33 cellular contexts compared by ENCODE assay signal in genomic region chr9:130508218-130508617, GRCh38.
DNase-seq lines count a peak whose midpoint lies in the region; ATAC-seq, FAIRE-seq and TF ChIP-seq lines count a peak whose summit lies in the region.
"Had no signal": no experiment of that assay in that cellular context is flagged by ENCODE, and none has a peak within 500 bp of the region (broad histone marks: within the 10 kb centered on the region; RNA-seq: fewer than 3 reads in every experiment).

No MANE protein-coding gene starts in this region.

- peaks cover 2% of the 10 kb centered on the region for H3K9me3 Mint-ChIP-seq in neural crest cell

- H3K4me3 Mint-ChIP-seq in neural crest cell, result no peak overlapping the region
- H3K4me3 Mint-ChIP-seq: B cell; CD14-positive monocyte; CD4-positive, alpha-beta memory T cell; CD4-positive, alpha-beta T cell; CD8-positive, alpha-beta memory T cell; CD8-positive, alpha-beta T cell had no signal

- H3K4me1 ChIP-seq in K562 (replicated peaks in 1 of 2; ENCODE audit: control insufficient read depth in 2 of 2, insufficient read depth in 2 of 2, low read length in 2 of 2), result peaks cover 0 to 3% of the 10 kb centered on the region in 2 experiments; a peak in 1 of 5 replicates
- H3K4me1 ChIP-seq: A549; BE2C; BLaER1; BLaER1 treated with 17β-estradiol and CSF1 and Interleukin-3, amounts not matched to agents 10 nM and 100 nM; Caco-2 had no signal

- no peak overlapping the region for H3K4me3 ChIP-seq in K562
- H3K4me3 ChIP-seq: A549; BLaER1; BLaER1 treated with 17β-estradiol and CSF1 and Interleukin-3, amounts not matched to agents 10 nM and 100 nM had no signal

- TF ChIP-seq CTCF in K562 (IDR thresholded peaks at IDR 0.05 in 2 of 3, conservative IDR thresholded peaks at IDR 0.05 in 1 of 3; ENCODE audit: insufficient read depth in 2 of 3, low read depth in 1 of 3, low read length in 3 of 3) (no peak), neural crest cell (conservative IDR thresholded peaks at IDR 0.05) (no peak)

- TF ChIP-seq POLR2A in K562 (conservative IDR thresholded peaks at IDR 0.05), result no peak

- FAIRE-seq in K562 (lab: Jason Lieb, UNC), result no peak
- FAIRE-seq: A204.1, A549, D721Med had no signal

- POLR2A ChIA-PET in K562 (lab: Yijun Ruan, JAX), result interaction anchor here (0.6 kb wide), 1 partner anchor 92 kb away, joined by 4 read pairs; no protein-coding TSS in a partner anchor

- no TSS peak for BruUV-seq in K562 (replicated peaks; lab: Mats Ljungman, UMichigan)

- H2AFZ ChIP-seq in K562 (ENCODE audit: low read depth, low read length), result no peak overlapping the region

- no peak for TF ChIP-seq EP300 in K562 (IDR thresholded peaks at IDR 0.05; ENCODE audit: low read length)

- WGBS in K562 (ENCODE audit: insufficient coverage, low coverage, missing lambda C conversion rate), result 39% methylated on average over 2 of the region's 2 CpGs

- no peaks in the 10 kb centered on the region for H3K9me1 ChIP-seq in K562 (ENCODE audit: control insufficient read depth, insufficient read depth, low read length)

- no peaks in the 10 kb centered on the region for H3K36me3 Mint-ChIP-seq in neural crest cell (ENCODE audit: low read depth)
- H3K36me3 Mint-ChIP-seq: CD14-positive monocyte; CD4-positive, CD25-positive, alpha-beta regulatory T cell; CD8-positive, alpha-beta T cell had no signal

- no peak for ATAC-seq in K562
- ATAC-seq: A549; CD8-positive, alpha-beta T cell had no signal

- H3K36me3 ChIP-seq in K562 (ENCODE audit: control insufficient read depth, insufficient read depth, low read length), result no peaks in the 10 kb centered on the region
- H3K36me3 ChIP-seq: BE2C; BLaER1; BLaER1 treated with 17β-estradiol and CSF1 and Interleukin-3, amounts not matched to agents 10 nM and 100 nM had no signal

- peak overlapping the region; percentile 27 for H3K27ac Mint-ChIP-seq in neural crest cell (ENCODE audit: unreplicated experiment)
- H3K27ac Mint-ChIP-seq: B cell; CD14-positive monocyte; CD4-positive, alpha-beta memory T cell; CD4-positive, alpha-beta T cell; CD4-positive, CD25-positive, alpha-beta regulatory T cell; CD8-positive, alpha-beta memory T cell; CD8-positive, alpha-beta T cell had no signal

- no peaks in the 10 kb centered on the region for H4K20me1 ChIP-seq in K562 (replicated peaks; ENCODE audit: control insufficient read depth, insufficient read depth, low read length)
- H4K20me1 ChIP-seq: BLaER1; BLaER1 treated with 17β-estradiol and CSF1 and Interleukin-3, amounts not matched to agents 10 nM and 100 nM had no signal

- H3K4me1 Mint-ChIP-seq in neural crest cell, result no peaks in the 10 kb centered on the region
- H3K4me1 Mint-ChIP-seq: B cell; CD14-positive monocyte; CD4-positive, alpha-beta memory T cell; CD4-positive, CD25-positive, alpha-beta regulatory T cell; CD8-positive, alpha-beta memory T cell had no signal

- in situ Hi-C loops in K562 (cut with MboI), result no loop called here

- H3K9me3 ChIP-seq in K562 (replicated peaks; ENCODE audit: control insufficient read depth, insufficient read depth, low read depth, low read length), result no peaks in the 10 kb centered on the region
- H3K9me3 ChIP-seq: A549, BE2C, Caco-2 had no signal

- TF ChIP-seq RAD21 in K562 (CRISPR knock-in tag; conservative IDR thresholded peaks at IDR 0.05 in 1 of 2, IDR thresholded peaks at IDR 0.05 in 1 of 2), result no peak

- H3K27me3 ChIP-seq in K562 (ENCODE audit: control insufficient read depth in 2 of 2, insufficient read depth in 2 of 2, low read length in 2 of 2), result no peaks in the 10 kb centered on the region
- H3K27me3 ChIP-seq: BE2C; BLaER1; BLaER1 treated with 17β-estradiol and CSF1 and Interleukin-3, amounts not matched to agents 10 nM and 100 nM had no signal

- intact Hi-C loops in K562 (cut with micrococcal nuclease), result no loop called here

- H3K79me2 ChIP-seq in K562 (ENCODE audit: control insufficient read depth, insufficient read depth, low read length), result no peaks in the 10 kb centered on the region

- no peaks in the 10 kb centered on the region for H3K27me3 Mint-ChIP-seq in neural crest cell (ENCODE audit: low read depth)

- H3K27ac ChIP-seq in K562 (ENCODE audit: extremely low read depth, low read depth, low read length), result no peak overlapping the region
- H3K27ac ChIP-seq: 22Rv1; A549; BLaER1; BLaER1 treated with 17β-estradiol and CSF1 and Interleukin-3, amounts not matched to agents 10 nM and 100 nM; C4-2B had no signal

- DNase-seq in K562 (ENCODE audit: extremely low read depth in 1 of 4, low spot score in 3 of 4) (no peak), neural crest cell (ENCODE audit: low read depth, low spot score) (no peak), GM19240 (ENCODE audit: insufficient read length, low spot score) (no peak), NK-92 (lab: John Stamatoyannopoulos, UW; ENCODE audit: unreplicated experiment) (no peak)
- DNase-seq: 8988T; ACHN; AML-193; BE2C; C1 segment of cervical spinal cord; Caco-2; Calu3; CD4-positive, alpha-beta memory T cell; CD4-positive, alpha-beta T cell; CD4-positive, CD25-positive, alpha-beta regulatory T cell; CD8-positive, alpha-beta memory T cell; CD8-positive, alpha-beta T cell; COR-L47; DMS 273 treated with DMSO at 0.1 percent for 48 hours; DMS153; DMS53; DMS79; DMS79 treated with DMSO at 0.1 percent for 48 hours; DND-41; EL had no signal

- no peak overlapping the region for H3K4me2 ChIP-seq in K562 (ENCODE audit: insufficient read depth, low read length)
- H3K4me2 ChIP-seq: A549; BLaER1; BLaER1 treated with 17β-estradiol and CSF1 and Interleukin-3, amounts not matched to agents 10 nM and 100 nM had no signal

- no peak overlapping the region for H3K9ac ChIP-seq in K562 (ENCODE audit: insufficient read depth in 1 of 2, low read depth in 2 of 2, low read length in 2 of 2)
- H3K9ac ChIP-seq: BLaER1; BLaER1 treated with 17β-estradiol and CSF1 and Interleukin-3, amounts not matched to agents 10 nM and 100 nM had no signal

- CTCF ChIA-PET in K562 (lab: Yijun Ruan, JAX; ENCODE audit: low intra/inter-chr PET ratio), result no interaction called here

TF ChIP-seq in K562, 482 proteins besides CTCF, POLR2A, EP300 and RAD21:
- peak; percentile 54; the same call in 1 of the 2 replicates for TF ChIP-seq ZNF316 (IDR thresholded peaks at IDR 0.05)
- no peak for TF ChIP-seq EWSR1 (IDR thresholded peaks at IDR 0.05; ENCODE audit: borderline replicate concordance, low read depth, partially characterized antibody)
- peak; percentile 57 for TF ChIP-seq PRDM10 (IDR thresholded peaks at IDR 0.05; ENCODE audit: partially characterized antibody)
- TF ChIP-seq KDM2B (CRISPR knock-in tag; IDR thresholded peaks at IDR 0.05), result no peak
